ENCODE assay signal across 17 cellular contexts in the genomic region with DNA sequence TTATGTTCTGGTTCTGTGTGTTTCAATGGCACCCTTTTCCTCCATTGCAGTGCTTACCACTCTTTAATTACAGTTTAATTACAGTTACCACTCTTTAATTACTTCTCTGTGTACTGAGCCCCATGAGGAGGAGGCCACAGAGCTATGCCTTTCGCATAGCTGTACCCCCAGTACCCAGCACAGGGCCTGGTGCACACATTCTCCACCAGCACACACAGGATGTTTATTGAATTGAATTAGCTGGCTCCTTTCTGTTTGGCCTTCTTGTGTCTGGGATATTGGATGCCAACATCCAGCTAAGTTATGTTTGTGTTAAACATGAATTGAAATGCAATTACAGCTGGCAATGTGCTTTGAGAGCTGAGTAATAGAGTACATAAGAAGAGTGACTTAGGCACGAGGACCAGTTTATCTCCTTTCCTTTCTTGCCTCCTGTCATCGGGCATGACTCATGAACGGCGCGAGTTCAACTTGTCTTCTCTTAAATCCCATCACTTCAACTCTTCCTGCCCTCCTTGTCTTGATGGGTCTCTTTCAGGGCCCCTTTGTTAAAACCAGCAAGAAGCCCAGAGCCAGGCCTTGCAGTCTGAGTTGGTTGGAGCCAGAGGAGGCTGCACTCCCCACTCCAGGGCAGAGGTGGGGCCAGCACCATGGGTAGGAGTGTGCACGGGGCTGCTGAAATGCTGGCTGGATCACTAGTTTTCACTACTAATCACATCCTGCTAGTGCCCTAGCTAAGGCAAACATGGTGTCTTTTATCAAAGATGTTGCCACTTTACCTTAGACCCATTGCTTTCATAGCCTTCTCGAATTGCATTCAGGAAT. TPM values are rescaled to one million over a fixed set of nuclear protein-coding genes. Genes with fewer than 3 reads are reported as not detected.
DNase-seq lines count a peak whose midpoint lies in the region; ATAC-seq, FAIRE-seq and TF ChIP-seq lines count a peak whose summit lies in the region.
"Had no signal": no experiment of that assay in that cellular context is flagged by ENCODE, and none has a peak within 500 bp of the region (broad histone marks: within the 10 kb centered on the region; RNA-seq: fewer than 3 reads in every experiment).

No MANE protein-coding gene starts in this region.

- H3K4me2 ChIP-seq in A549 (no peak overlapping the region), mesenchymal stem cell (ENCODE audit: low read length, poor library complexity, severe bottlenecking) (no peak overlapping the region)

- no peak for TF ChIP-seq RAD21 in A549 (conservative IDR thresholded peaks at IDR 0.05 in 1 of 2, IDR thresholded peaks at IDR 0.05 in 1 of 2)

- H3K4me3 Mint-ChIP-seq in stimulated activated memory B cell treated with anti-CD40 and anti-IgM and Interleukin-4, amounts not matched to agents 10 μg/mL and 1 μg/mL and 100 μg/mL, for 72 hours, result no peak overlapping the region
- H3K4me3 Mint-ChIP-seq: stimulated activated naive CD8-positive, alpha-beta T cell treated with anti-CD3 and anti-CD28 coated beads, Interleukin-15, amount 100 ng/mL, for 72 hours; WTC11 had no signal

- H4K8ac ChIP-seq in mesenchymal stem cell (ENCODE audit: low read length), result no peak overlapping the region

- POLR2A ChIA-PET in A549 (lab: Yijun Ruan, JAX), result no interaction called here

- CTCF ChIA-PET in A549 (lab: Yijun Ruan, JAX), result no interaction called here

- H4K91ac ChIP-seq in mesenchymal stem cell (ENCODE audit: low read length), result no peak overlapping the region

- H3K27ac Mint-ChIP-seq in stimulated activated memory B cell treated with anti-CD40 and anti-IgM and Interleukin-4, amounts not matched to agents 10 μg/mL and 1 μg/mL and 100 μg/mL, for 72 hours, result no peak overlapping the region
- H3K27ac Mint-ChIP-seq: stimulated activated naive CD8-positive, alpha-beta T cell treated with anti-CD3 and anti-CD28 coated beads, Interleukin-15, amount 100 ng/mL, for 72 hours; WTC11 had no signal

- no peak overlapping the region for H2AFZ ChIP-seq in mesenchymal stem cell (ENCODE audit: low read depth, low read length)

- 61% methylated on average over 8 of the region's 8 CpGs for WGBS in A549 (ENCODE audit: missing lambda C conversion rate)
- WGBS in mesenchymal stem cell, result 94% methylated on average over 8 of the region's 8 CpGs

- H2BK120ac ChIP-seq in mesenchymal stem cell (ENCODE audit: low read depth, low read length), result no peak overlapping the region

- no peak overlapping the region for H3K18ac ChIP-seq in mesenchymal stem cell (ENCODE audit: low read depth in 1 of 2, low read length in 2 of 2)

- TF ChIP-seq POLR2A in A549 (IDR thresholded peaks at IDR 0.05; ENCODE audit: low read length), result no peak

- peaks cover 12% of the 10 kb centered on the region for H3K79me1 ChIP-seq in mesenchymal stem cell (replicated peaks; ENCODE audit: low read length, poor library complexity, severe bottlenecking)

- no peak overlapping the region for H3K14ac ChIP-seq in mesenchymal stem cell (ENCODE audit: low read length in 2 of 2)

- no peak for TF ChIP-seq CTCF in A549 (IDR thresholded peaks at IDR 0.05)

- no peak overlapping the region for H3K9ac ChIP-seq in mesenchymal stem cell (ENCODE audit: low read length)

- FAIRE-seq in A549 (lab: Jason Lieb, UNC), result no peak
- FAIRE-seq: GM19239 had no signal

- H3K9me3 ChIP-seq in A549 (peaks cover 38% of the 10 kb centered on the region), mesenchymal stem cell (ENCODE audit: control insufficient read depth, low read length) (peaks cover 48% of the 10 kb centered on the region)

- no peaks in the 10 kb centered on the region for H3K36me3 ChIP-seq in mesenchymal stem cell (ENCODE audit: control insufficient read depth in 1 of 2, insufficient read depth in 2 of 2, low read depth in 1 of 2, low read length in 2 of 2)
- H3K36me3 ChIP-seq: cardiac muscle cell had no signal

- H3K23ac ChIP-seq in mesenchymal stem cell (ENCODE audit: low read length in 2 of 2), result no peak overlapping the region

- no peak overlapping the region for H2BK15ac ChIP-seq in mesenchymal stem cell (ENCODE audit: low read depth, poor library complexity, severe bottlenecking)

- no peak overlapping the region for H2BK12ac ChIP-seq in mesenchymal stem cell (ENCODE audit: low read length in 2 of 2)

- peaks cover 14% of the 10 kb centered on the region for H3K9me3 Mint-ChIP-seq in stimulated activated memory B cell treated with anti-CD40 and anti-IgM and Interleukin-4, amounts not matched to agents 10 μg/mL and 1 μg/mL and 100 μg/mL, for 72 hours

- H3K4me3 ChIP-seq in A549 (no peak overlapping the region), mesenchymal stem cell (ENCODE audit: insufficient read depth in 1 of 2, low read depth in 1 of 2, low read length in 2 of 2) (no peak overlapping the region)
- H3K4me3 ChIP-seq: cardiac muscle cell, left ventricle myocardium inferior had no signal

- no peaks in the 10 kb centered on the region for H3K27me3 Mint-ChIP-seq in stimulated activated memory B cell treated with anti-CD40 and anti-IgM and Interleukin-4, amounts not matched to agents 10 μg/mL and 1 μg/mL and 100 μg/mL, for 72 hours
- H3K27me3 Mint-ChIP-seq: stimulated activated naive CD8-positive, alpha-beta T cell treated with anti-CD3 and anti-CD28 coated beads, Interleukin-15, amount 100 ng/mL, for 72 hours had no signal

- no peak overlapping the region for H2AK5ac ChIP-seq in mesenchymal stem cell (ENCODE audit: low read length, severe bottlenecking)

- no peak overlapping the region for H2BK5ac ChIP-seq in mesenchymal stem cell (ENCODE audit: low read depth, low read length, poor library complexity, severe bottlenecking)

- H3K4me1 Mint-ChIP-seq in stimulated activated memory B cell treated with anti-CD40 and anti-IgM and Interleukin-4, amounts not matched to agents 10 μg/mL and 1 μg/mL and 100 μg/mL, for 72 hours, result no peaks in the 10 kb centered on the region

- no peak for TF ChIP-seq EP300 in A549 (IDR thresholded peaks at IDR 0.05)

- H3K27ac ChIP-seq in A549, result no peak overlapping the region
- no peak overlapping the region for H3K27ac ChIP-seq in epithelial cell of prostate
- H3K27ac ChIP-seq in mesenchymal stem cell (ENCODE audit: low read length, poor library complexity, severe bottlenecking), result no peak overlapping the region
- H3K27ac ChIP-seq: cardiac muscle cell, left ventricle myocardium inferior had no signal

- peak in 1 of 2 experiments; percentile 50 for DNase-seq in A549 (ENCODE audit: low read depth in 1 of 2, low spot score in 1 of 2)
- peak; percentile 41 for DNase-seq in RKO (ENCODE audit: low spot score)
- peak; percentile 78 for DNase-seq in epithelial cell of prostate (ENCODE audit: low read depth, low spot score)
- peak; percentile 2 for DNase-seq in mesenchymal stem cell
- DNase-seq in GF-D8 (lab: John Stamatoyannopoulos, UW), result no peak
- DNase-seq in HuH-7.5 (ENCODE audit: low spot score), result no peak
- DNase-seq in hypothalamus (lab: John Stamatoyannopoulos, UW), result no peak
- DNase-seq: activated naive CD4-positive, alpha-beta T cell treated with anti-CD3 and anti-CD28 coated beads, Interleukin-2, amount 50 U/mL, for 16 hours; COR-L47; left ventricle myocardium inferior; NCI-H1694 treated with DMSO at 0.1 percent for 48 hours; NCI-H446 treated with DMSO at 0.1 percent for 48 hours; stimulated activated naive CD8-positive, alpha-beta T cell treated with anti-CD3 and anti-CD28 coated beads, Interleukin-15, amount 100 ng/mL, for 72 hours had no signal

- peaks cover 47% of the 10 kb centered on the region for H3K36me3 Mint-ChIP-seq in stimulated activated memory B cell treated with anti-CD40 and anti-IgM and Interleukin-4, amounts not matched to agents 10 μg/mL and 1 μg/mL and 100 μg/mL, for 72 hours

- no peak overlapping the region for H3K4ac ChIP-seq in mesenchymal stem cell (ENCODE audit: low read depth in 1 of 2, low read length in 2 of 2)

- peak in 1 of 2 experiments; percentile 65; a peak in 3 of 6 replicates for ATAC-seq in A549
- ATAC-seq in stimulated activated memory B cell treated with anti-CD40 and anti-IgM and Interleukin-4, amounts not matched to agents 10 μg/mL and 1 μg/mL and 100 μg/mL, for 72 hours, result no peak
- ATAC-seq: stimulated activated naive CD8-positive, alpha-beta T cell treated with anti-CD3 and anti-CD28 coated beads, Interleukin-15, amount 100 ng/mL, for 72 hours; WTC11 had no signal

- H3K4me1 ChIP-seq in A549, result no peaks in the 10 kb centered on the region
- H3K4me1 ChIP-seq in mesenchymal stem cell (ENCODE audit: control insufficient read depth, insufficient read depth, low read depth, low read length), result no peaks in the 10 kb centered on the region

- H3K27me3 ChIP-seq in mesenchymal stem cell (ENCODE audit: control insufficient read depth in 1 of 2, insufficient read depth in 1 of 2, low read length in 2 of 2), result no peaks in the 10 kb centered on the region
- H3K27me3 ChIP-seq: cardiac muscle cell had no signal

TF ChIP-seq in A549, 52 proteins besides CTCF, POLR2A, EP300 and RAD21:
- TF ChIP-seq MAX (IDR thresholded peaks at IDR 0.05), result peak; percentile 39; the same call in 1 of the 2 replicates
- TF ChIP-seq FOSL2 (IDR thresholded peaks at IDR 0.05), result no peak
- TF ChIP-seq FOSL2 (CRISPR knock-in tag; IDR thresholded peaks at IDR 0.05), result peak; percentile 18; the same call in 1 of the 2 replicates
- TF ChIP-seq RARB (CRISPR knock-in tag; IDR thresholded peaks at IDR 0.05), result no peak

RNA-seq across cellular contexts. Expression of gene MVB12B, which starts 37.4 kb away (rescaled TPM):
- 5.2 and 5.9 TPM in 2 replicates for polyA plus RNA-seq in A549 (2011; rRNA removed)
- 5.0 and 7.6 TPM in 2 replicates for polyA plus RNA-seq in A549 (2012; cell fraction: cytosol; rRNA removed)
- 7.9 and 9.7 TPM in 2 replicates for polyA plus RNA-seq in A549 (2012; cell fraction: nucleus; rRNA removed)
- polyA plus RNA-seq in A549 (2017; fragmentation: RNase III; extraction: RNeasy Plus Mini Kit Qiagen cat#74134 plus additional on column Dnase treatment), result 4.3 to 5.1 TPM (median 4.6 TPM) in 3 replicates
- polyA minus RNA-seq in A549 (2011; rRNA and poly(A)+ RNA removed), result 10.0 and 12.3 TPM in 2 replicates
- 3.5 TPM for polyA plus RNA-seq in mesenchymal stem cell (2013, experiment 1 of 2)
- 3.4 TPM for polyA plus RNA-seq in mesenchymal stem cell (2013, experiment 2 of 2)

Comparison
In these comparisons a context has a peak if more than half of its experiments do, and no peak if none do; other contexts are left out.
1. DNase-seq: peak in RKO (single experiment), epithelial cell of prostate (single experiment) and mesenchymal stem cell (single experiment); none in GF-D8 (single experiment), HuH-7.5 (single experiment) and hypothalamus (0 of 51).